In genomic region chr12:114438635-114439256, GRCh38 we compare ENCODE assay signal across 22 cellular contexts. TPM values are rescaled to one million over a fixed set of nuclear protein-coding genes. Genes with fewer than 3 reads are reported as not detected.
"Had no signal": no experiment of that assay in that cellular context is flagged by ENCODE, and none has a peak within 500 bp of the region (broad histone marks: within the 10 kb centered on the region; RNA-seq: fewer than 3 reads in every experiment).

No MANE protein-coding gene starts in this region.

- DNase-seq: activated CD4-positive, alpha-beta memory T cell treated with anti-CD3 and anti-CD28 coated beads for 36 hours; activated naive CD4-positive, alpha-beta T cell treated with anti-CD3 and anti-CD28 coated beads, Interleukin-2, amount 50 U/mL, for 16 hours; activated T-cell treated with anti-CD3 and anti-CD28 coated beads, Interleukin-2, amount 50 U/mL, for 24 hours; adrenal gland; effector CD4-positive, alpha-beta T cell; heart left ventricle; mesenchymal stem cell; naive thymus-derived CD4-positive, alpha-beta T cell; psoas muscle; stimulated activated CD4-positive, alpha-beta T cell treated with anti-CD3 and anti-CD28 coated beads, Interleukin-4, amount 100 ng/mL, for 1 hour; stimulated activated naive CD8-positive, alpha-beta T cell treated with anti-CD3 and anti-CD28 coated beads, Interleukin-15, amount 100 ng/mL, for 72 hours; transverse colon; uterus; WERI-Rb-1 had no signal

- ATAC-seq: esophagus mucosa; gastroesophageal sphincter; heart left ventricle; naive thymus-derived CD4-positive, alpha-beta T cell; psoas muscle; sciatic nerve; stimulated activated naive CD8-positive, alpha-beta T cell treated with anti-CD3 and anti-CD28 coated beads, Interleukin-15, amount 100 ng/mL, for 72 hours had no signal

- H3K9me3 ChIP-seq: adrenal gland, psoas muscle, suprapubic skin, transverse colon, uterus had no signal

- H3K36me3 ChIP-seq: adrenal gland, gastroesophageal sphincter, heart left ventricle, suprapubic skin, transverse colon, uterus, WERI-Rb-1 had no signal

- H3K27ac ChIP-seq: adrenal gland, gastroesophageal sphincter, heart left ventricle, psoas muscle, suprapubic skin, transverse colon, uterus, WERI-Rb-1 had no signal

- H3K27ac Mint-ChIP-seq: activated CD4-positive, alpha-beta memory T cell treated with anti-CD3 and anti-CD28 coated beads for 36 hours; activated T-cell treated with anti-CD3 and anti-CD28 coated beads, Interleukin-2, amount 50 U/mL, for 24 hours; stimulated activated naive CD8-positive, alpha-beta T cell treated with anti-CD3 and anti-CD28 coated beads, Interleukin-15, amount 100 ng/mL, for 72 hours had no signal

- H3K4me1 ChIP-seq: adrenal gland, psoas muscle, suprapubic skin, transverse colon, uterus had no signal

- H3K4me3 Mint-ChIP-seq: activated CD4-positive, alpha-beta memory T cell treated with anti-CD3 and anti-CD28 coated beads for 36 hours; activated T-cell treated with anti-CD3 and anti-CD28 coated beads, Interleukin-2, amount 50 U/mL, for 24 hours; naive thymus-derived CD4-positive, alpha-beta T cell; stimulated activated naive CD8-positive, alpha-beta T cell treated with anti-CD3 and anti-CD28 coated beads, Interleukin-15, amount 100 ng/mL, for 72 hours had no signal

- H3K9me3 Mint-ChIP-seq: activated CD4-positive, alpha-beta memory T cell treated with anti-CD3 and anti-CD28 coated beads for 36 hours had no signal

- H3K4me3 ChIP-seq: adrenal gland, gastroesophageal sphincter, heart left ventricle, psoas muscle, smooth muscle cell, suprapubic skin, transverse colon, uterus had no signal

- H3K36me3 Mint-ChIP-seq: activated CD4-positive, alpha-beta memory T cell treated with anti-CD3 and anti-CD28 coated beads for 36 hours had no signal

- H3K4me2 ChIP-seq: smooth muscle cell had no signal

RNA-seq across cellular contexts. Expression of gene TBX5, which starts 32.8 kb away (rescaled TPM):
- total RNA-seq: activated CD4-positive, alpha-beta memory T cell treated with anti-CD3 and anti-CD28 coated beads for 36 hours; cerebellum; naive thymus-derived CD4-positive, alpha-beta T cell; osteocyte; sciatic nerve; smooth muscle cell; T-helper 1 cell treated with Interleukin-12 subunit alpha and Interleukin-12 subunit beta and Interleukin-4 antibody, amounts not matched to agents 30 ng/mL and 1 ng/mL, for 36 hours; transverse colon; uterus had no signal
- polyA plus RNA-seq: naive thymus-derived CD4-positive, alpha-beta T cell; psoas muscle; smooth muscle cell had no signal
